Comparison of ENCODE assay signal across 21 cellular contexts in genomic region chr17:5557990-5558389, GRCh38. TPM values are rescaled to one million over a fixed set of nuclear protein-coding genes. Genes with fewer than 3 reads are reported as not detected.
A peak's percentile ranks its signal among the peaks of the same experiment; 100 is the strongest.
DNase-seq lines count a peak whose midpoint lies in the region; ATAC-seq and TF ChIP-seq lines count a peak whose summit lies in the region.
"Had no signal": no experiment of that assay in that cellular context is flagged by ENCODE, and none has a peak within 500 bp of the region (broad histone marks: within the 10 kb centered on the region; RNA-seq: fewer than 3 reads in every experiment).

No MANE protein-coding gene starts in this region.

- H3K27ac Mint-ChIP-seq in activated CD8-positive, alpha-beta T cell treated with anti-CD3 and anti-CD28 coated beads for 36 hours = peak overlapping the region; percentile 3
- no peak overlapping the region for H3K27ac Mint-ChIP-seq in activated CD8-positive, alpha-beta T cell treated with anti-CD3 and anti-CD28 coated beads, Interleukin-2, amount 10 ng/mL, durations not matched to agents 7 days and 5 days
- no peak overlapping the region for H3K27ac Mint-ChIP-seq in type B pancreatic cell

- intact Hi-C loops in activated CD8-positive, alpha-beta T cell treated with anti-CD3 and anti-CD28 coated beads for 36 hours (cut with micrococcal nuclease) = no loop called here

- POLR2A ChIA-PET in activated CD8-positive, alpha-beta T cell treated with anti-CD3 and anti-CD28 coated beads for 36 hours (lab: Charles Lee) = interaction anchor here (1.3 to 1.4 kb wide), 2 partner anchors 26 to 30 kb away, joined by 3 read pairs; no protein-coding TSS in a partner anchor
- POLR2A ChIA-PET in activated CD8-positive, alpha-beta T cell treated with anti-CD3 and anti-CD28 coated beads, Interleukin-2, amount 10 ng/mL, durations not matched to agents 7 days and 5 days (lab: Charles Lee) = no interaction called here

- CTCF ChIA-PET in activated CD8-positive, alpha-beta T cell treated with anti-CD3 and anti-CD28 coated beads for 36 hours (lab: Charles Lee) = interaction anchor here (1.0 kb wide), 1 partner anchor 35 kb away, joined by 3 read pairs; no protein-coding TSS in a partner anchor
- CTCF ChIA-PET in activated CD8-positive, alpha-beta T cell treated with anti-CD3 and anti-CD28 coated beads, Interleukin-2, amount 10 ng/mL, durations not matched to agents 7 days and 5 days (lab: Charles Lee) = no interaction called here

- no peaks in the 10 kb centered on the region for H3K4me1 ChIP-seq in RWPE2 (ENCODE audit: insufficient read depth, poor library complexity, severe bottlenecking)
- H3K4me1 ChIP-seq: SJSA1 had no signal

- H3K36me3 ChIP-seq in RWPE2 (ENCODE audit: low read depth) = peaks cover 45% of the 10 kb centered on the region
- H3K36me3 ChIP-seq: SJSA1 had no signal

- no peaks in the 10 kb centered on the region for H3K9me3 Mint-ChIP-seq in activated CD8-positive, alpha-beta T cell treated with anti-CD3 and anti-CD28 coated beads for 36 hours
- no peaks in the 10 kb centered on the region for H3K9me3 Mint-ChIP-seq in activated CD8-positive, alpha-beta T cell treated with anti-CD3 and anti-CD28 coated beads, Interleukin-2, amount 10 ng/mL, durations not matched to agents 7 days and 5 days (ENCODE audit: insufficient read depth)
- H3K9me3 Mint-ChIP-seq in type B pancreatic cell = no peaks in the 10 kb centered on the region

- peak overlapping the region; percentile 16 for H3K27ac ChIP-seq in RWPE2 (ENCODE audit: poor library complexity, severe bottlenecking)
- H3K27ac ChIP-seq: C4-2B, SJSA1 had no signal

- no peaks in the 10 kb centered on the region for H3K27me3 ChIP-seq in RWPE2 (ENCODE audit: insufficient read depth, poor library complexity, severe bottlenecking)
- H3K27me3 ChIP-seq: SJSA1 had no signal

- TF ChIP-seq CTCF in activated CD8-positive, alpha-beta T cell treated with anti-CD3 and anti-CD28 coated beads for 36 hours (IDR thresholded peaks at IDR 0.05) = no peak
- TF ChIP-seq CTCF in RWPE2 (IDR thresholded peaks at IDR 0.05; ENCODE audit: poor library complexity, severe bottlenecking) = no peak
- TF ChIP-seq CTCF in type B pancreatic cell (conservative IDR thresholded peaks at IDR 0.05) = no peak
- TF ChIP-seq CTCF in foreskin fibroblast (IDR thresholded peaks at IDR 0.05; ENCODE audit: low read depth, low read length) = no peak

- H3K4me1 Mint-ChIP-seq in activated CD8-positive, alpha-beta T cell treated with anti-CD3 and anti-CD28 coated beads for 36 hours (ENCODE audit: low read depth) = peaks cover 16% of the 10 kb centered on the region
- peaks cover 11% of the 10 kb centered on the region for H3K4me1 Mint-ChIP-seq in activated CD8-positive, alpha-beta T cell treated with anti-CD3 and anti-CD28 coated beads, Interleukin-2, amount 10 ng/mL, durations not matched to agents 7 days and 5 days (ENCODE audit: low read depth)
- no peaks in the 10 kb centered on the region for H3K4me1 Mint-ChIP-seq in type B pancreatic cell (ENCODE audit: unreplicated experiment)

- DNase-seq in activated CD8-positive, alpha-beta T cell treated with anti-CD3 and anti-CD28 coated beads for 36 hours = no peak
- no peak for DNase-seq in activated CD8-positive, alpha-beta T cell treated with anti-CD3 and anti-CD28 coated beads, Interleukin-2, amount 10 ng/mL, durations not matched to agents 7 days and 5 days
- no peak for DNase-seq in RWPE2 (ENCODE audit: low spot score)
- peak; percentile 5 for DNase-seq in iPS-NIHi7 (ENCODE audit: extremely low spot score)
- peak; percentile 65 for DNase-seq in type B pancreatic cell (ENCODE audit: extremely low spot score, unreplicated experiment)
- no peak for DNase-seq in foreskin fibroblast
- DNase-seq in dedifferentiated amniotic fluid mesenchymal stem cell (ENCODE audit: extremely low spot score) = no peak
- DNase-seq: 8988T; COR-L47; DMS153; H7; NCI-H1048; NCI-H345; NCI-H526 treated with DMSO at 0.1 percent for 48 hours; NK-92 treated with Interleukin-12 subunit alpha and Interleukin-12 subunit beta, amount 100 ng/mL, for 24 hours; OCI-M1; RPMI8226 had no signal

- H3K4me3 Mint-ChIP-seq in activated CD8-positive, alpha-beta T cell treated with anti-CD3 and anti-CD28 coated beads for 36 hours = no peak overlapping the region
- H3K4me3 Mint-ChIP-seq in activated CD8-positive, alpha-beta T cell treated with anti-CD3 and anti-CD28 coated beads, Interleukin-2, amount 10 ng/mL, durations not matched to agents 7 days and 5 days = no peak overlapping the region
- H3K4me3 Mint-ChIP-seq in type B pancreatic cell = no peak overlapping the region

- no peak overlapping the region for H3K4me3 ChIP-seq in RWPE2 (ENCODE audit: severe bottlenecking)
- no peak overlapping the region for H3K4me3 ChIP-seq in foreskin fibroblast (ENCODE audit: low read depth in 1 of 2, low read length in 2 of 2)
- H3K4me3 ChIP-seq: K562, SJSA1 had no signal

- peaks cover 26% of the 10 kb centered on the region for H3K36me3 Mint-ChIP-seq in activated CD8-positive, alpha-beta T cell treated with anti-CD3 and anti-CD28 coated beads for 36 hours (ENCODE audit: low read depth)
- H3K36me3 Mint-ChIP-seq in activated CD8-positive, alpha-beta T cell treated with anti-CD3 and anti-CD28 coated beads, Interleukin-2, amount 10 ng/mL, durations not matched to agents 7 days and 5 days (ENCODE audit: low read depth) = peaks cover 50% of the 10 kb centered on the region
- no peaks in the 10 kb centered on the region for H3K36me3 Mint-ChIP-seq in type B pancreatic cell

- H3K9me3 ChIP-seq in RWPE2 (ENCODE audit: severe bottlenecking) = no peaks in the 10 kb centered on the region
- H3K9me3 ChIP-seq: SJSA1 had no signal

- H3K27me3 Mint-ChIP-seq in activated CD8-positive, alpha-beta T cell treated with anti-CD3 and anti-CD28 coated beads for 36 hours = no peaks in the 10 kb centered on the region
- no peaks in the 10 kb centered on the region for H3K27me3 Mint-ChIP-seq in activated CD8-positive, alpha-beta T cell treated with anti-CD3 and anti-CD28 coated beads, Interleukin-2, amount 10 ng/mL, durations not matched to agents 7 days and 5 days (ENCODE audit: low read depth)
- peaks cover 6% of the 10 kb centered on the region for H3K27me3 Mint-ChIP-seq in type B pancreatic cell

- ATAC-seq in activated CD8-positive, alpha-beta T cell treated with anti-CD3 and anti-CD28 coated beads for 36 hours = no peak
- ATAC-seq in activated CD8-positive, alpha-beta T cell treated with anti-CD3 and anti-CD28 coated beads, Interleukin-2, amount 10 ng/mL, durations not matched to agents 7 days and 5 days = no peak
- ATAC-seq in RWPE2 (ENCODE audit: low read depth) (no peak), HG02973 (IDR thresholded peaks at IDR 0.05; ENCODE audit: unreplicated experiment) (no peak)
- ATAC-seq: K562 had no signal

RNA-seq across cellular contexts. Expression of gene NLRP1, which starts 26.3 kb away (rescaled TPM):
- total RNA-seq in activated CD8-positive, alpha-beta T cell treated with anti-CD3 and anti-CD28 coated beads for 36 hours = 10 to 100 TPM; 26.0 to 28.2 TPM
- total RNA-seq in activated CD8-positive, alpha-beta T cell treated with anti-CD3 and anti-CD28 coated beads, Interleukin-2, amount 10 ng/mL, durations not matched to agents 7 days and 5 days = 10 to 100 TPM; 44.5 to 46.1 TPM
- 19.7 and 111 TPM in 2 replicates for total RNA-seq in type B pancreatic cell (ENCODE audit: low replicate concordance)

Comparison
In these comparisons a context has a peak if more than half of its experiments do, and no peak if none do; other contexts are left out.
1. DNase-seq: peak in iPS-NIHi7 (single experiment) and type B pancreatic cell (single experiment); none in activated CD8-positive, alpha-beta T cell treated with anti-CD3 and anti-CD28 coated beads for 36 hours (single experiment), activated CD8-positive, alpha-beta T cell treated with anti-CD3 and anti-CD28 coated beads, Interleukin-2, amount 10 ng/mL, durations not matched to agents 7 days and 5 days (single experiment), RWPE2 (single experiment), foreskin fibroblast (0 of 2) and dedifferentiated amniotic fluid mesenchymal stem cell (single experiment).